ENCODE assay signal across 13 cellular contexts in genomic region chr17:33267279-33267790, GRCh38. TPM values are rescaled to one million over a fixed set of nuclear protein-coding genes. Genes with fewer than 3 reads are reported as not detected.
DNase-seq lines count a peak whose midpoint lies in the region; ATAC-seq and TF ChIP-seq lines count a peak whose summit lies in the region.
"Had no signal": no experiment of that assay in that cellular context is flagged by ENCODE, and none has a peak within 500 bp of the region (broad histone marks: within the 10 kb centered on the region; RNA-seq: fewer than 3 reads in every experiment).

No MANE protein-coding gene starts in this region.

- H4K91ac ChIP-seq in H9 (ENCODE audit: insufficient read length, low read depth, low read length): no peak overlapping the region

- H3K79me2 ChIP-seq in GM23248 (ENCODE audit: insufficient read depth) (no peaks in the 10 kb centered on the region), SK-N-SH (ENCODE audit: insufficient read depth) (no peaks in the 10 kb centered on the region), H9 (ENCODE audit: insufficient read depth, low read length) (no peaks in the 10 kb centered on the region)

- WGBS in GM23248 (ENCODE audit: low coverage in 1 of 2, low lambda C conversion rate in 2 of 2, missing lambda C conversion rate in 2 of 2), 2 experiments: 18 to 23% methylated on average over 6 of the region's 6 CpGs
- 10% methylated on average over 6 of the region's 6 CpGs for WGBS in SK-N-SH (ENCODE audit: low lambda C conversion rate)
- 61 to 70% (median 69%) methylated on average over 6 of the region's 6 CpGs for WGBS in ovary, 3 donors
- no CpG with 5 or more reads among the region's 6 CpGs for WGBS in H9 (ENCODE audit: extremely low coverage, insufficient read length, low lambda C conversion rate)

- ATAC-seq in GM18511 (IDR thresholded peaks at IDR 0.05; ENCODE audit: unreplicated experiment): no peak
- ATAC-seq: sciatic nerve had no signal

- no peak overlapping the region for H3K4ac ChIP-seq in H9 (ENCODE audit: low read depth, low read length)

- POLR2A ChIA-PET in SK-N-SH (lab: Yijun Ruan, JAX): no interaction called here

- TF ChIP-seq CTCF in SK-N-SH (IDR thresholded peaks at IDR 0.05): no peak
- no peak for TF ChIP-seq CTCF in fibroblast of mammary gland (conservative IDR thresholded peaks at IDR 0.05; ENCODE audit: control insufficient read depth, insufficient read depth, low read depth, low read length)
- no peak for TF ChIP-seq CTCF in ovary (IDR thresholded peaks at IDR 0.05)
- no peak for TF ChIP-seq CTCF in H9 (conservative IDR thresholded peaks at IDR 0.05)

- no peak overlapping the region for H3K18ac ChIP-seq in H9 (ENCODE audit: insufficient read length, low read depth, low read length)

- no peak overlapping the region for H3K4me3 Mint-ChIP-seq in H9

- H3F3A ChIP-seq in GM23248 (ENCODE audit: insufficient read depth) (peaks cover 18% of the 10 kb centered on the region), SK-N-SH (replicated peaks; ENCODE audit: insufficient read depth) (peaks cover 11% of the 10 kb centered on the region)

- TF ChIP-seq EP300 in SK-N-SH (IDR thresholded peaks at IDR 0.05; ENCODE audit: borderline replicate concordance in 1 of 2, low read depth in 1 of 2, low read length in 1 of 2) (peak in 1 of 2 experiments; percentile 84; a peak in 2 of 4 replicates), ovary (IDR thresholded peaks at IDR 0.05) (no peak)

- H3K9me3 ChIP-seq in GM23248 (ENCODE audit: low read depth) (no peaks in the 10 kb centered on the region), SK-N-SH (no peaks in the 10 kb centered on the region), skeletal muscle satellite cell (replicated peaks; ENCODE audit: low read length) (no peaks in the 10 kb centered on the region), ovary (no peaks in the 10 kb centered on the region), H9 (ENCODE audit: control insufficient read depth, low read depth, low read length) (no peaks in the 10 kb centered on the region)
- H3K9me3 ChIP-seq: ascending aorta had no signal

- H3K4me1 Mint-ChIP-seq in H9: peaks cover 0 to 6% of the 10 kb centered on the region in 2 experiments; a peak in 2 of 4 replicates

- no peak overlapping the region for H4K5ac ChIP-seq in H9 (ENCODE audit: insufficient read length, low read depth, low read length)

- H3K27me3 ChIP-seq in GM23248 (replicated peaks; ENCODE audit: insufficient read depth) (no peaks in the 10 kb centered on the region), SK-N-SH (ENCODE audit: insufficient read depth) (no peaks in the 10 kb centered on the region), skeletal muscle satellite cell (ENCODE audit: control insufficient read depth, insufficient read depth, low read length) (no peaks in the 10 kb centered on the region), ovary (no peaks in the 10 kb centered on the region), H9 (ENCODE audit: insufficient read depth, low read length) (no peaks in the 10 kb centered on the region)
- H3K27me3 ChIP-seq: ascending aorta had no signal

- H2BK20ac ChIP-seq in H9 (ENCODE audit: low read depth, low read length, poor library complexity, severe bottlenecking): no peak overlapping the region

- CTCF ChIA-PET in SK-N-SH (lab: Yijun Ruan, JAX): no interaction called here

- H3K23me2 ChIP-seq in H9 (ENCODE audit: insufficient read length, low read depth, low read length, poor library complexity, severe bottlenecking): no peaks in the 10 kb centered on the region

- H2AFZ ChIP-seq in GM23248: no peak overlapping the region
- no peak overlapping the region for H2AFZ ChIP-seq in SK-N-SH (ENCODE audit: low read depth)
- no peak overlapping the region for H2AFZ ChIP-seq in H9 (ENCODE audit: low read length)

- H3K4me2 ChIP-seq in GM23248 (ENCODE audit: unreplicated experiment) (peak overlapping the region; percentile 32), SK-N-SH (peak overlapping the region; percentile 67), skeletal muscle satellite cell (ENCODE audit: low read length) (peak overlapping the region; percentile 65), H9 (ENCODE audit: insufficient read depth, insufficient read length, low read length) (no peak overlapping the region)

- H2AK5ac ChIP-seq in H9 (ENCODE audit: insufficient read length, low read length): no peak overlapping the region

- H3K4me3 ChIP-seq in GM23248 (no peak overlapping the region), SK-N-SH (ENCODE audit: low read depth in 2 of 2, low read length in 1 of 2) (0 out of 4 replicates have a peak overlapping the region, but pooled peaks of 1 of the 2 experiments have one; percentile 14), fibroblast of mammary gland (ENCODE audit: control insufficient read depth, low read depth, low read length) (no peak overlapping the region), skeletal muscle satellite cell (ENCODE audit: low read length) (peak overlapping the region; percentile 20), ovary (no peak overlapping the region)
- H3K4me3 ChIP-seq: ascending aorta had no signal

- in situ Hi-C loops in GM23248 (cut with MboI): no loop called here

- H3K23ac ChIP-seq in H9 (ENCODE audit: insufficient read length, low read depth, low read length): no peak overlapping the region

- no peak overlapping the region for H4K8ac ChIP-seq in H9 (replicated peaks; ENCODE audit: insufficient read length, low read depth, low read length)

- peaks cover 38% of the 10 kb centered on the region for H3K27me3 Mint-ChIP-seq in H9 (ENCODE audit: low read depth)

- no peak overlapping the region for H2BK12ac ChIP-seq in H9 (ENCODE audit: insufficient read length, low read depth, low read length)

- intact Hi-C loops in ovary (cut with DNase I): no loop called here

- no peak overlapping the region for H2BK15ac ChIP-seq in H9 (ENCODE audit: low read depth, low read length)

- TF ChIP-seq POLR2A in ovary (IDR thresholded peaks at IDR 0.05): no peak

- H4K20me1 ChIP-seq in GM23248 (ENCODE audit: insufficient read depth): no peaks in the 10 kb centered on the region
- H4K20me1 ChIP-seq in SK-N-SH (ENCODE audit: insufficient read depth): no peaks in the 10 kb centered on the region
- peaks cover 4% of the 10 kb centered on the region for H4K20me1 ChIP-seq in H9 (ENCODE audit: control insufficient read depth, insufficient read depth, insufficient read length)

- H3K27ac ChIP-seq in GM23248: peak overlapping the region; percentile 39
- H3K27ac ChIP-seq in SK-N-SH (ENCODE audit: low read depth in 2 of 2, low read length in 1 of 2): peak overlapping the region in 1 of 2 experiments; percentile 55; a peak in 2 of 4 replicates
- H3K27ac ChIP-seq in ovary: no peak overlapping the region
- no peak overlapping the region for H3K27ac ChIP-seq in H9 (ENCODE audit: insufficient read length, low read depth, low read length)
- H3K27ac ChIP-seq: ascending aorta had no signal

- no peak overlapping the region for H3K56ac ChIP-seq in H9 (ENCODE audit: insufficient read length, low read depth, low read length)

- no peak overlapping the region for H3K27ac Mint-ChIP-seq in H9

- H3K36me3 Mint-ChIP-seq in H9 (ENCODE audit: insufficient read depth in 1 of 3, low read depth in 3 of 3): no peaks in the 10 kb centered on the region

- H3K4me1 ChIP-seq in GM23248 (ENCODE audit: insufficient read depth): peaks cover 21% of the 10 kb centered on the region
- peaks cover 0 to 20% of the 10 kb centered on the region in 2 experiments; a peak in 2 of 4 replicates for H3K4me1 ChIP-seq in SK-N-SH (ENCODE audit: control insufficient read depth in 1 of 2, insufficient read depth in 2 of 2, low read depth in 1 of 2, low read length in 1 of 2)
- peaks cover 23% of the 10 kb centered on the region for H3K4me1 ChIP-seq in skeletal muscle satellite cell (ENCODE audit: control insufficient read depth, insufficient read depth, low read length)
- no peaks in the 10 kb centered on the region for H3K4me1 ChIP-seq in ovary (ENCODE audit: insufficient read depth)
- H3K4me1 ChIP-seq in H9 (ENCODE audit: insufficient read depth, low read length): no peaks in the 10 kb centered on the region
- H3K4me1 ChIP-seq: ascending aorta had no signal

- no peaks in the 10 kb centered on the region for H3K36me3 ChIP-seq in GM23248 (ENCODE audit: low read depth)
- no peaks in the 10 kb centered on the region for H3K36me3 ChIP-seq in SK-N-SH (replicated peaks in 1 of 2; ENCODE audit: control insufficient read depth in 1 of 2, insufficient read depth in 2 of 2, low read length in 1 of 2)
- no peaks in the 10 kb centered on the region for H3K36me3 ChIP-seq in skeletal muscle satellite cell (ENCODE audit: insufficient read depth, low read length)
- H3K36me3 ChIP-seq in ovary: no peaks in the 10 kb centered on the region
- H3K36me3 ChIP-seq: ascending aorta had no signal

- peak; percentile 96 for DNase-seq in GM23248
- no peak for DNase-seq in SK-N-SH
- peak; percentile 95 for DNase-seq in fibroblast of mammary gland (ENCODE audit: low read depth)
- DNase-seq in ovary: no peak
- no peak for DNase-seq in NCI-H2171 treated with DMSO at 0.1 percent for 48 hours (lab: John Stamatoyannopoulos, UW)
- no peak for DNase-seq in H9
- DNase-seq: activated CD4-positive, alpha-beta T cell treated with anti-CD3 and anti-CD28 coated beads for 1 hour; activated T-cell treated with anti-CD3 and anti-CD28 coated beads, Interleukin-2, amount 50 U/mL, for 48 hours; NCI-H1694 had no signal

- H3K79me1 ChIP-seq in H9 (ENCODE audit: insufficient read depth, low read depth, low read length, poor library complexity, severe bottlenecking): no peaks in the 10 kb centered on the region

- no peaks in the 10 kb centered on the region for H3K9me2 ChIP-seq in GM23248 (ENCODE audit: insufficient read depth)
- H3K9me2 ChIP-seq in SK-N-SH: no peaks in the 10 kb centered on the region

- no peak overlapping the region for H3K14ac ChIP-seq in H9 (ENCODE audit: insufficient read depth, low read length)

- no peak overlapping the region for H2BK5ac ChIP-seq in H9 (ENCODE audit: insufficient read length, low read length)

- H3T11ph ChIP-seq in H9 (ENCODE audit: low read length): no peak overlapping the region

- no peak overlapping the region for H2BK120ac ChIP-seq in H9 (ENCODE audit: low read depth, low read length, poor library complexity, severe bottlenecking)

- no peak overlapping the region for H3K9ac ChIP-seq in GM23248
- H3K9ac ChIP-seq in SK-N-SH: peak overlapping the region; percentile 30; the same call in 1 of the 2 replicates
- H3K9ac ChIP-seq in skeletal muscle satellite cell (ENCODE audit: low read depth, low read length): no peak overlapping the region
- no peak overlapping the region for H3K9ac ChIP-seq in H9 (ENCODE audit: extremely low read depth, insufficient read length, low read length)

- H3K9me3 Mint-ChIP-seq in H9: no peaks in the 10 kb centered on the region

- TF ChIP-seq RAD21 in SK-N-SH (IDR thresholded peaks at IDR 0.05; ENCODE audit: low read length): no peak

RNA-seq across cellular contexts. Expression of gene ASIC2, which starts 25.8 kb away (rescaled TPM):
- total RNA-seq in GM23248 (2014; rRNA removed; shearing (Covaris generic)): under 0.01 TPM in 1 of 2 replicates, not detected in the other
- polyA plus RNA-seq in GM23248 (2016; fragmentation: Nextera tagmentation; extraction: Ambion mirVana): not detected in 2 replicates
- polyA plus RNA-seq in SK-N-SH (2012; rRNA removed): 0.08 and 0.13 TPM in 2 replicates
- polyA plus RNA-seq in SK-N-SH (2012; cell fraction: cytosol; rRNA removed): 0.05 and 0.09 TPM in 2 replicates
- polyA plus RNA-seq in SK-N-SH (2012; cell fraction: nucleus; rRNA removed): 0.04 and 0.08 TPM in 2 replicates
- total RNA-seq in skeletal muscle satellite cell (2012; rRNA removed): 0.22 and 0.25 TPM in 2 replicates
- 1 to 10 TPM in 1 of 7 donors, under 1 TPM in 4, not detected in 2; 0.17 to 1.3 (median 0.38) TPM for total RNA-seq in ovary
- under 1 TPM; 0.04 to 0.20 TPM for polyA plus RNA-seq in ovary
- total RNA-seq in H9 (2021): 0.42 and 0.74 TPM in 2 replicates
- total RNA-seq: ascending aorta had no signal

Comparison
In these comparisons a context has a peak if more than half of its experiments do, and no peak if none do; other contexts are left out.
1. DNase-seq: peak in GM23248 (single experiment) and fibroblast of mammary gland (single experiment); none in SK-N-SH (single experiment), ovary (0 of 5), NCI-H2171 treated with DMSO at 0.1 percent for 48 hours (single experiment) and H9 (single experiment).